Comparison of ENCODE assay signal across 1 cellular context in genomic region chr19:41323023-41323422, GRCh38.
TF ChIP-seq lines count a peak whose summit lies in the region.

No MANE protein-coding gene starts in this region.

TF ChIP-seq in SK-N-SH, 30 proteins besides CTCF, POLR2A, EP300 and RAD21 (continued from another document):
- TF ChIP-seq NFIC (IDR thresholded peaks at IDR 0.05; ENCODE audit: borderline replicate concordance) (no peak), GABPA (IDR thresholded peaks at IDR 0.05; ENCODE audit: low read depth) (no peak), RXRA (IDR thresholded peaks at IDR 0.05; ENCODE audit: borderline replicate concordance, low read depth) (no peak), FOXJ3 (CRISPR knock-in tag; IDR thresholded peaks at IDR 0.05) (no peak), MEF2A (IDR thresholded peaks at IDR 0.05; ENCODE audit: borderline replicate concordance, low read depth) (no peak), FOSL2 (IDR thresholded peaks at IDR 0.05; ENCODE audit: borderline replicate concordance, low read depth) (no peak), TCF12 (IDR thresholded peaks at IDR 0.05) (no peak), MAX (IDR thresholded peaks at IDR 0.05; ENCODE audit: low read depth) (no peak), NRF1 (IDR thresholded peaks at IDR 0.05; ENCODE audit: low read depth, low read length) (no peak), YY1 (IDR thresholded peaks at IDR 0.05; ENCODE audit: low read depth) (no peak), TEAD4 (IDR thresholded peaks at IDR 0.05; ENCODE audit: borderline replicate concordance, insufficient read depth) (no peak), USF2 (IDR thresholded peaks at IDR 0.05; ENCODE audit: borderline replicate concordance, low read depth, low read length) (no peak), IRF3 (IDR thresholded peaks at IDR 0.05; ENCODE audit: low read depth, low read length) (no peak), TAF1 (IDR thresholded peaks at IDR 0.05; ENCODE audit: borderline replicate concordance, low read depth, low read length) (no peak)
